In genomic region chr11:61495801-61496601, GRCh38 we compare ENCODE assay signal across 18 cellular contexts. TPM values are rescaled to one million over a fixed set of nuclear protein-coding genes. Genes with fewer than 3 reads are reported as not detected.
DNase-seq lines count a peak whose midpoint lies in the region; ATAC-seq and TF ChIP-seq lines count a peak whose summit lies in the region.
"Had no signal": no experiment of that assay in that cellular context is flagged by ENCODE, and none has a peak within 500 bp of the region (broad histone marks: within the 10 kb centered on the region; RNA-seq: fewer than 3 reads in every experiment).

No MANE protein-coding gene starts in this region.

- TF ChIP-seq CTCF in endothelial cell (IDR thresholded peaks at IDR 0.05; ENCODE audit: unreplicated experiment) (no peak), HFFc6 (IDR thresholded peaks at IDR 0.05) (no peak)

- H3K27ac Mint-ChIP-seq in endothelial cell (ENCODE audit: unreplicated experiment) (no peak overlapping the region), HFFc6 (no peak overlapping the region)
- H3K27ac Mint-ChIP-seq: naive thymus-derived CD4-positive, alpha-beta T cell; T-helper 2 cell treated with Interferon-gamma antibody and Interleukin-4, amounts not matched to agents 5 μg/mL and 100 μg/mL, for 36 hours had no signal

- DNase-seq in COR-L47 (lab: John Stamatoyannopoulos, UW) (peak; percentile 56), NCI-H1092 treated with DMSO at 0.1 percent for 48 hours (lab: John Stamatoyannopoulos, UW) (peak; percentile 73), RPMI8226 (peak; percentile 66), left colon (peak in 1 of 2 donors; percentile 33), endothelial cell (ENCODE audit: low spot score) (no peak), HFFc6 (no peak), NCI-H2196 (lab: John Stamatoyannopoulos, UW; ENCODE audit: unreplicated experiment) (no peak)
- DNase-seq: activated CD4-positive, alpha-beta T cell treated with anti-CD3 and anti-CD28 coated beads for 48 hours; activated effector memory CD4-positive, alpha-beta T cell treated with Interleukin-2 at 50 U/mL for 16 hours; C1 segment of cervical spinal cord; effector memory CD4-positive, alpha-beta T cell; GDM1; kidney glomerular epithelial cell; naive thymus-derived CD4-positive, alpha-beta T cell; NCI-H1436 had no signal

- intact Hi-C loops in left colon (cut with DNase I, micrococcal nuclease), result no loop called here

- H3K27me3 Mint-ChIP-seq in endothelial cell (ENCODE audit: unreplicated experiment) (peaks cover 1% of the 10 kb centered on the region), HFFc6 (ENCODE audit: insufficient read depth) (peaks cover 23% of the 10 kb centered on the region)

- H3K9me3 Mint-ChIP-seq in endothelial cell (ENCODE audit: unreplicated experiment), result no peaks in the 10 kb centered on the region
- no peaks in the 10 kb centered on the region for H3K9me3 Mint-ChIP-seq in HFFc6
- H3K9me3 Mint-ChIP-seq: naive thymus-derived CD4-positive, alpha-beta T cell; T-helper 2 cell treated with Interferon-gamma antibody and Interleukin-4, amounts not matched to agents 5 μg/mL and 100 μg/mL, for 36 hours had no signal

- peaks cover 2% of the 10 kb centered on the region for H3K4me1 Mint-ChIP-seq in endothelial cell (ENCODE audit: unreplicated experiment)
- H3K4me1 Mint-ChIP-seq in HFFc6 (ENCODE audit: low read depth), result no peaks in the 10 kb centered on the region
- H3K4me1 Mint-ChIP-seq: naive thymus-derived CD4-positive, alpha-beta T cell had no signal

- H3K4me3 Mint-ChIP-seq in endothelial cell (ENCODE audit: unreplicated experiment) (no peak overlapping the region), HFFc6 (no peak overlapping the region)
- H3K4me3 Mint-ChIP-seq: naive thymus-derived CD4-positive, alpha-beta T cell; T-helper 2 cell treated with Interferon-gamma antibody and Interleukin-4, amounts not matched to agents 5 μg/mL and 100 μg/mL, for 36 hours had no signal

- ATAC-seq in left colon, result peak; percentile 66
- no peak for ATAC-seq in GM21786 (IDR thresholded peaks at IDR 0.05; ENCODE audit: unreplicated experiment)
- ATAC-seq: naive thymus-derived CD4-positive, alpha-beta T cell; Panc1 had no signal

- H3K36me3 Mint-ChIP-seq in endothelial cell (ENCODE audit: low read depth, unreplicated experiment), result no peaks in the 10 kb centered on the region
- H3K36me3 Mint-ChIP-seq in HFFc6 (ENCODE audit: low read depth), result no peaks in the 10 kb centered on the region

RNA-seq across cellular contexts. Expression of gene LRRC10B, which starts 12.5 kb away (rescaled TPM):
- total RNA-seq in left colon (under 1 TPM; 0.61 to 0.75 TPM), endothelial cell (ENCODE audit: unreplicated experiment) (0.13 TPM)
- total RNA-seq in HFFc6 (2021; fragmentation: NEBNext Ultra II Directional; extraction: Animal tissue kit (Norgen Biotek cat#: 25700)), result not detected
- total RNA-seq: naive thymus-derived CD4-positive, alpha-beta T cell had no signal

Comparison
In these comparisons a context has a peak if more than half of its experiments do, and no peak if none do; other contexts are left out.
1. DNase-seq: peak in COR-L47 (single experiment), NCI-H1092 treated with DMSO at 0.1 percent for 48 hours (single experiment) and RPMI8226 (single experiment); none in endothelial cell (single experiment), HFFc6 (single experiment) and NCI-H2196 (single experiment).